ENCODE assay signal across 1 cellular context in genomic region chr3:20186600-20187004, GRCh38.
TF ChIP-seq lines count a peak whose summit lies in the region.

No MANE protein-coding gene starts in this region.

TF ChIP-seq in IMR-90, 13 proteins besides CTCF, POLR2A, EP300 and RAD21 (continued from another document):
- TF ChIP-seq MAFK (IDR thresholded peaks at IDR 0.05; ENCODE audit: low read depth, low read length) (no peak), RCOR1 (IDR thresholded peaks at IDR 0.05; ENCODE audit: insufficient replicate concordance, low read length) (no peak), MXI1 (IDR thresholded peaks at IDR 0.05; ENCODE audit: borderline replicate concordance, low read depth, low read length) (no peak), FOS (IDR thresholded peaks at IDR 0.05; ENCODE audit: low read depth, low read length) (no peak), RFX5 (IDR thresholded peaks at IDR 0.05; ENCODE audit: low read depth, low read length) (no peak), SMC3 (IDR thresholded peaks at IDR 0.05; ENCODE audit: low read depth, low read length) (no peak)
TF ChIP-seq in IMR-90: peak in this region for 0.
